16 cellular contexts compared by ENCODE assay signal in genomic region chr9:115604831-115605483, GRCh38.
A peak's percentile ranks its signal among the peaks of the same experiment; 100 is the strongest.
DNase-seq lines count a peak whose midpoint lies in the region; TF ChIP-seq lines count a peak whose summit lies in the region.
"Had no signal": no experiment of that assay in that cellular context is flagged by ENCODE, and none has a peak within 500 bp of the region (broad histone marks: within the 10 kb centered on the region; RNA-seq: fewer than 3 reads in every experiment).

No MANE protein-coding gene starts in this region.

- H3K27ac Mint-ChIP-seq in HFFc6 (no peak overlapping the region), immature natural killer cell (no peak overlapping the region)
- H3K27ac Mint-ChIP-seq: activated naive CD4-positive, alpha-beta T cell treated with anti-CD3 and anti-CD28 coated beads for 36 hours; naive B cell had no signal

- DNase-seq in AG04450 (ENCODE audit: low read depth, low spot score) (no peak), HFFc6 (peak; percentile 88), adipocyte (ENCODE audit: low read depth) (peak; percentile 39), foreskin fibroblast (peak; percentile 97 to 98), activated T-cell treated with anti-CD3 and anti-CD28 coated beads for 4 hours (no peak), T-helper 1 cell (no peak), SIG-M5 (lab: John Stamatoyannopoulos, UW) (no peak), immature natural killer cell (no peak)
- DNase-seq: activated naive CD4-positive, alpha-beta T cell treated with anti-CD3 and anti-CD28 coated beads for 36 hours; esophagus squamous epithelium; kidney; naive B cell; NCI-H2171 treated with DMSO at 0.1 percent for 48 hours; stimulated activated CD4-positive, alpha-beta T cell treated with anti-CD3 and anti-CD28 coated beads, Interleukin-4, amount 100 ng/mL, for 4 hours; stimulated activated naive CD8-positive, alpha-beta T cell treated with anti-CD3 and anti-CD28 coated beads, Interleukin-15, Interleukin-2, amounts not matched to agents 100 U/mL and 50 U/mL, for 24 hours had no signal

- H3K4me1 Mint-ChIP-seq in HFFc6 (ENCODE audit: low read depth) = peaks cover 25% of the 10 kb centered on the region
- H3K4me1 Mint-ChIP-seq in immature natural killer cell = no peaks in the 10 kb centered on the region
- H3K4me1 Mint-ChIP-seq: naive B cell had no signal

- no peak overlapping the region for H3K4me3 ChIP-seq in AG04450 (ENCODE audit: low read depth, low read length)
- H3K4me3 ChIP-seq in adipocyte (ENCODE audit: low read length) = no peak overlapping the region
- no peak overlapping the region for H3K4me3 ChIP-seq in foreskin fibroblast (ENCODE audit: low read depth in 1 of 2, low read length in 2 of 2)
- H3K4me3 ChIP-seq: esophagus squamous epithelium had no signal

- TF ChIP-seq CTCF in AG04450 (IDR thresholded peaks at IDR 0.05; ENCODE audit: low read depth, low read length) (no peak), HFFc6 (IDR thresholded peaks at IDR 0.05) (no peak), foreskin fibroblast (IDR thresholded peaks at IDR 0.05; ENCODE audit: low read depth, low read length) (no peak)

- H3K27me3 ChIP-seq in AG04450 (ENCODE audit: control insufficient read depth, insufficient read depth, low read length) (no peaks in the 10 kb centered on the region), adipocyte (replicated peaks; ENCODE audit: control insufficient read depth, insufficient read depth, low read length) (no peaks in the 10 kb centered on the region)
- H3K27me3 ChIP-seq: esophagus squamous epithelium had no signal

- peaks cover 7% of the 10 kb centered on the region for H3K36me3 ChIP-seq in adipocyte (ENCODE audit: control insufficient read depth, insufficient read depth, low read length, severe bottlenecking)
- H3K36me3 ChIP-seq: esophagus squamous epithelium had no signal

- CTCF ChIA-PET in AG04450 (lab: Charles Lee) = interaction anchor here (1.3 kb wide), 1 partner anchor 11 kb away, joined by 8 read pairs; no protein-coding TSS in a partner anchor

- H3K4me3 Mint-ChIP-seq in HFFc6 (no peak overlapping the region), immature natural killer cell (no peak overlapping the region)
- H3K4me3 Mint-ChIP-seq: activated naive CD4-positive, alpha-beta T cell treated with anti-CD3 and anti-CD28 coated beads for 36 hours; naive B cell had no signal

- peak overlapping the region; percentile 42 for H3K27ac ChIP-seq in AG04450 (ENCODE audit: low read depth, low read length)
- H3K27ac ChIP-seq: C4-2B, esophagus squamous epithelium had no signal

- peaks cover 33% of the 10 kb centered on the region for H3K4me1 ChIP-seq in adipocyte (ENCODE audit: control insufficient read depth, insufficient read depth, low read length)

- POLR2A ChIA-PET in AG04450 (lab: Yijun Ruan, JAX) = interaction anchor here (0.9 to 1.3 kb wide), 3 partner anchors 9 to 37 kb away, joined by 3 to 6 read pairs (median 5); no protein-coding TSS in a partner anchor

- H3K36me3 Mint-ChIP-seq in HFFc6 (ENCODE audit: low read depth) (peaks cover 23% of the 10 kb centered on the region), immature natural killer cell (no peaks in the 10 kb centered on the region)
- H3K36me3 Mint-ChIP-seq: naive B cell had no signal

- H3K9me3 Mint-ChIP-seq in HFFc6 = no peaks in the 10 kb centered on the region
- peaks cover 0 to 2% (median 0%) of the 10 kb centered on the region in 6 donors for H3K9me3 Mint-ChIP-seq in immature natural killer cell
- H3K9me3 Mint-ChIP-seq: activated naive CD4-positive, alpha-beta T cell treated with anti-CD3 and anti-CD28 coated beads for 36 hours had no signal

- H3K9me3 ChIP-seq in AG04450 (ENCODE audit: control insufficient read depth, insufficient read depth, low read length) = no peaks in the 10 kb centered on the region
- H3K9me3 ChIP-seq in adipocyte (ENCODE audit: control insufficient read depth, low read length) = peaks cover 6% of the 10 kb centered on the region
- H3K9me3 ChIP-seq: esophagus squamous epithelium had no signal

- H3K9ac ChIP-seq in adipocyte (ENCODE audit: low read length) = peak overlapping the region; percentile 74

- H3K27me3 Mint-ChIP-seq in HFFc6 (ENCODE audit: insufficient read depth) (no peaks in the 10 kb centered on the region; the same call in 1 of the 2 replicates), immature natural killer cell (ENCODE audit: low read depth in 3 of 3) (no peaks in the 10 kb centered on the region)
- H3K27me3 Mint-ChIP-seq: naive B cell had no signal

Comparison
In these comparisons a context has a peak if more than half of its experiments do, and no peak if none do; other contexts are left out.
1. DNase-seq: peak in HFFc6 (single experiment), adipocyte (single experiment) and foreskin fibroblast (2 of 2); none in AG04450 (single experiment), activated T-cell treated with anti-CD3 and anti-CD28 coated beads for 4 hours (single experiment), T-helper 1 cell (0 of 5), SIG-M5 (single experiment) and immature natural killer cell (0 of 3).